8 cellular contexts compared by ENCODE assay signal in the genomic region with DNA sequence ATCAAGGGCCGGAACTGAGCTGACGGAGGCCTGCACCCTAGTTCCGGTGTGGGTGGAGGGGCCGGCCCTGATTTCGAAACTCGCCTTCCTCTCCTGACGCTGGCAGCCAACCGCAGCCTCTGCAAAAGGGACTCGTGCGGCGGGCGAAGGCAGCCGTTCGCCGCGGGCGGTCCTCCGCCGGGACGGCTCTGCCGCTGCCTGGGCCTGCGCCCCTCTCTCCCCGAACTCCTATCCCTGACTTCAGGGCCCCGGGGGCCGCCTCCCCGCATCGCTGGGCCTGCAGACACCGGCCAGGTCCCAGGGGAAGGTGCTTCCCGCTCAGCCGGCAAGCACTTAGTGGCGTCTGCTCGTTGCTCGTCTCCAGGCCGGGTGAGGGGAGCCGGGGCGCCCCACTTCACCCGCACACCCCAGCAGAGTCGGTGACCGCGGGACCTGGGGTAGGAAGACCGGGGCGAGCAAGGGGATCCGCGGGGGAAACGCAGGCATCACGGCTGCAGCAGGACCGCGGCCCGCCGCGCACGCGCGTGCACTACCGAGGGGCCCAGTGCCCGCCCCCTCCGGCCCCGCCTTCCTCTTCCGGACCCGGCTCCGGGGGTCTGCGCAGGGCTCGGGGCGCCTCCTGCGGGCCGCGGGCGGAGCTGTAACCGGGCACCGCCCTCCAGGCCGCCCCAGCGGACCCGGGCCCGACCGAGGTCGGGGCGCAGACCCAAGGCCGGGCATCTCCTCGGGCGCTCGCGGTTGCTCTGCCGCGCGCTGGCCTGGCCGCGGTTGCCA. TPM values are rescaled to one million over a fixed set of nuclear protein-coding genes. Genes with fewer than 3 reads are reported as not detected.
DNase-seq lines count a peak whose midpoint lies in the region; ATAC-seq and TF ChIP-seq lines count a peak whose summit lies in the region.

No MANE protein-coding gene starts in this region.

- TF ChIP-seq CTCF in OCI-LY1 (IDR thresholded peaks at IDR 0.05; ENCODE audit: low read length) (peak; percentile 41), epithelial cell of proximal tubule (conservative IDR thresholded peaks at IDR 0.05; ENCODE audit: low read depth, low read length) (peak; percentile 24)

- DNase-seq in DMS 273 treated with DMSO at 0.1 percent for 48 hours (lab: John Stamatoyannopoulos, UW) (peak; percentile 31), HUDEP-2 (lab: John Stamatoyannopoulos, UW; ENCODE audit: unreplicated experiment in 76 of 76) (peak in 69 of 76 experiments; percentile 20 to 88 (median 66)), activated T-cell treated with anti-CD3 and anti-CD28 coated beads for 4 hours (peak; percentile 74), epithelial cell of proximal tubule (ENCODE audit: low read depth) (peak; percentile 30)
- DNase-seq in stimulated activated CD8-positive, alpha-beta memory T cell treated with anti-CD3 and anti-CD28 coated beads, Interleukin-4, amount 100 ng/mL, for 48 hours, result peak; percentile 92

- no peak overlapping the region for H2AFZ ChIP-seq in OCI-LY1 (ENCODE audit: low read length)

- no peaks in the 10 kb centered on the region for H3K9me2 ChIP-seq in OCI-LY1 (ENCODE audit: low read depth, low read length)

- no peaks in the 10 kb centered on the region for H3F3A ChIP-seq in OCI-LY1 (ENCODE audit: insufficient read depth, low read length)

- peak overlapping the region; percentile 96 for H3K27ac ChIP-seq in OCI-LY1 (ENCODE audit: low read depth, low read length, poor library complexity, severe bottlenecking)

- H3K9ac ChIP-seq in OCI-LY1 (ENCODE audit: low read length), result peak overlapping the region; percentile 98
- H3K9ac ChIP-seq in mucosa of stomach (ENCODE audit: low read length), result peak overlapping the region; percentile 48

- H3K4me1 ChIP-seq in OCI-LY1 (ENCODE audit: insufficient read depth, low read length, severe bottlenecking) (peaks cover 34% of the 10 kb centered on the region), mucosa of stomach (ENCODE audit: control insufficient read depth, insufficient read depth, low read length) (peaks cover 42% of the 10 kb centered on the region)

- no peaks in the 10 kb centered on the region for H3K79me2 ChIP-seq in OCI-LY1 (ENCODE audit: insufficient read depth, low read length)

- H4K20me1 ChIP-seq in OCI-LY1 (ENCODE audit: insufficient read depth, low read length), result no peaks in the 10 kb centered on the region

- H3K27me3 ChIP-seq in OCI-LY1 (ENCODE audit: insufficient read depth, low read length) (no peaks in the 10 kb centered on the region), mucosa of stomach (ENCODE audit: control insufficient read depth, insufficient read depth, low read length) (no peaks in the 10 kb centered on the region)

- H3K36me3 ChIP-seq in OCI-LY1 (ENCODE audit: insufficient read depth, low read length) (peaks cover 67% of the 10 kb centered on the region), mucosa of stomach (ENCODE audit: control insufficient read depth, insufficient read depth, low read length) (peaks cover 7% of the 10 kb centered on the region)

- ATAC-seq in GM21381 (IDR thresholded peaks at IDR 0.05; ENCODE audit: unreplicated experiment), result peak; percentile 56

- peak overlapping the region; percentile 85 for H3K4me3 ChIP-seq in OCI-LY1 (ENCODE audit: low read depth, low read length, poor library complexity, severe bottlenecking)
- peak overlapping the region; percentile 66 for H3K4me3 ChIP-seq in epithelial cell of proximal tubule (ENCODE audit: low read depth, low read length)
- H3K4me3 ChIP-seq in mucosa of stomach (ENCODE audit: low read length), result peak overlapping the region; percentile 50

- H3K4me2 ChIP-seq in OCI-LY1 (ENCODE audit: low read length), result peak overlapping the region; percentile 75

- H3K9me3 ChIP-seq in OCI-LY1 (ENCODE audit: low read length) (no peaks in the 10 kb centered on the region), mucosa of stomach (ENCODE audit: control insufficient read depth, low read length) (no peaks in the 10 kb centered on the region)

RNA-seq across cellular contexts. Expression of a gene that starts 0.5 kb away (rescaled TPM):
- 31.6 and 32.3 TPM in 2 replicates for total RNA-seq in epithelial cell of proximal tubule

RNA-seq across cellular contexts. Expression of a gene that starts 14.7 kb away (rescaled TPM):
- 28.4 and 30.4 TPM in 2 replicates for total RNA-seq in epithelial cell of proximal tubule

RNA-seq across cellular contexts. Expression of a gene that starts 22.4 kb away (rescaled TPM):
- 46.8 and 66.4 TPM in 2 replicates for total RNA-seq in epithelial cell of proximal tubule

Comparison
In these comparisons a context has a peak if more than half of its experiments do, and no peak if none do; other contexts are left out.
1. Peak in every context shown above with its lines: DNase-seq, ATAC-seq, H3K4me3 ChIP-seq and H3K27ac ChIP-seq.
2. DNase-seq: peak in every context shown above with its lines; median percentile 92 in stimulated activated CD8-positive, alpha-beta memory T cell treated with anti-CD3 and anti-CD28 coated beads, Interleukin-4, amount 100 ng/mL, for 48 hours; 74 in activated T-cell treated with anti-CD3 and anti-CD28 coated beads for 4 hours; 66 in HUDEP-2; 31 in DMS 273 treated with DMSO at 0.1 percent for 48 hours; 30 in epithelial cell of proximal tubule.